ENCODE assay signal across 8 cellular contexts in genomic region chr17:39927101-39927927, GRCh38. TPM values are rescaled to one million over a fixed set of nuclear protein-coding genes. Genes with fewer than 3 reads are reported as not detected.
DNase-seq lines count a peak whose midpoint lies in the region; ATAC-seq and TF ChIP-seq lines count a peak whose summit lies in the region.

LRRC3C (plus strand) TSS chr17:39927732; CDS start chr17:39941524, 13,792 bp downstream.
ORMDL3 (minus strand) TSS chr17:39927601; CDS start chr17:39924203, 3,398 bp downstream.

- peak; percentile 69 to 72 for ATAC-seq in naive thymus-derived CD8-positive, alpha-beta T cell
- ATAC-seq in stimulated activated naive B cell treated with anti-CD40 and anti-IgM and Interleukin-4, amounts not matched to agents 10 μg/mL and 1 μg/mL and 100 μg/mL, for 72 hours (replicated peaks): peak; percentile 91 to 93

- H3K4me2 ChIP-seq in GM23248 (ENCODE audit: unreplicated experiment): peak within 1 kb of the TSS; percentile 91

- peak within 1 kb of the TSS; percentile 89 for H3K27ac Mint-ChIP-seq in activated T-helper 2 cell treated with anti-CD3 and anti-CD28 coated beads, Interferon-gamma antibody, Interleukin-2, Interleukin-4, amounts not matched to agents 10 μg/mL and 5 μg/mL and 100 μg/mL, durations not matched to agents 14 hours and 24 hours and 36 hours
- H3K27ac Mint-ChIP-seq in naive thymus-derived CD8-positive, alpha-beta T cell: peak within 1 kb of the TSS; percentile 93 to 98 (median 96)
- H3K27ac Mint-ChIP-seq in stimulated activated naive B cell treated with anti-CD40 and anti-IgM and Interleukin-4, amounts not matched to agents 10 μg/mL and 1 μg/mL and 100 μg/mL, for 72 hours: peak within 1 kb of the TSS; percentile 97

- no peaks in the 10 kb centered on the region for H3K9me3 ChIP-seq in GM23248 (ENCODE audit: low read depth)

- H3K9me3 Mint-ChIP-seq in activated T-helper 2 cell treated with anti-CD3 and anti-CD28 coated beads, Interferon-gamma antibody, Interleukin-2, Interleukin-4, amounts not matched to agents 10 μg/mL and 5 μg/mL and 100 μg/mL, durations not matched to agents 14 hours and 24 hours and 36 hours: no peaks in the 10 kb centered on the region
- H3K9me3 Mint-ChIP-seq in naive thymus-derived CD8-positive, alpha-beta T cell: no peaks in the 10 kb centered on the region
- H3K9me3 Mint-ChIP-seq in stimulated activated naive B cell treated with anti-CD40 and anti-IgM and Interleukin-4, amounts not matched to agents 10 μg/mL and 1 μg/mL and 100 μg/mL, for 72 hours: no peaks in the 10 kb centered on the region

- peak within 1 kb of the TSS; percentile 93 for H3K27ac ChIP-seq in GM23248

- H2AFZ ChIP-seq in GM23248: peak within 1 kb of the TSS; percentile 97

- 2% methylated on average over 33 to 72 of the region's 72 CpGs for whole genome bisulfite sequencing in GM23248 (ENCODE audit: low coverage in 1 of 2, low lambda C conversion rate in 2 of 2, missing lambda C conversion rate in 2 of 2), 2 experiments

- peaks cover 41% of the 10 kb centered on the region for H3K4me1 Mint-ChIP-seq in activated T-helper 2 cell treated with anti-CD3 and anti-CD28 coated beads, Interferon-gamma antibody, Interleukin-2, Interleukin-4, amounts not matched to agents 10 μg/mL and 5 μg/mL and 100 μg/mL, durations not matched to agents 14 hours and 24 hours and 36 hours (ENCODE audit: low read depth)
- peaks cover 24 to 55% (median 50%) of the 10 kb centered on the region in 4 donors for H3K4me1 Mint-ChIP-seq in naive thymus-derived CD8-positive, alpha-beta T cell
- peaks cover 45 to 62% of the 10 kb centered on the region in 2 donors for H3K4me1 Mint-ChIP-seq in stimulated activated naive B cell treated with anti-CD40 and anti-IgM and Interleukin-4, amounts not matched to agents 10 μg/mL and 1 μg/mL and 100 μg/mL, for 72 hours

- H3K4me3 ChIP-seq in GM23248: peak within 1 kb of the TSS; percentile 98
- peak within 1 kb of the TSS; percentile 79 for H3K4me3 ChIP-seq in LNCaP clone FGC (ENCODE audit: low read depth, low read length)
- H3K4me3 ChIP-seq in fibroblast of mammary gland (ENCODE audit: control insufficient read depth, low read depth, low read length): peak within 1 kb of the TSS; percentile 76

- no peaks in the 10 kb centered on the region for H4K20me1 ChIP-seq in GM23248 (ENCODE audit: insufficient read depth)

- H3K79me2 ChIP-seq in GM23248 (ENCODE audit: insufficient read depth): peaks cover 49% of the 10 kb centered on the region

- peaks cover 28% of the 10 kb centered on the region for H3K36me3 Mint-ChIP-seq in activated T-helper 2 cell treated with anti-CD3 and anti-CD28 coated beads, Interferon-gamma antibody, Interleukin-2, Interleukin-4, amounts not matched to agents 10 μg/mL and 5 μg/mL and 100 μg/mL, durations not matched to agents 14 hours and 24 hours and 36 hours (ENCODE audit: low read depth)
- H3K36me3 Mint-ChIP-seq in naive thymus-derived CD8-positive, alpha-beta T cell: peaks cover 0 to 22% (median 5%) of the 10 kb centered on the region in 3 donors
- peaks cover 15 to 21% of the 10 kb centered on the region in 2 donors for H3K36me3 Mint-ChIP-seq in stimulated activated naive B cell treated with anti-CD40 and anti-IgM and Interleukin-4, amounts not matched to agents 10 μg/mL and 1 μg/mL and 100 μg/mL, for 72 hours

- intact Hi-C loops in activated T-helper 2 cell treated with anti-CD3 and anti-CD28 coated beads, Interferon-gamma antibody, Interleukin-2, Interleukin-4, amounts not matched to agents 10 μg/mL and 5 μg/mL and 100 μg/mL, durations not matched to agents 14 hours and 24 hours and 36 hours (cut with micrococcal nuclease): loop anchor here (5.0 kb wide), 4 partner anchors 55 to 175 kb away; partner anchors contain the start of genes PSMD3 and ZPBP2

- no peak for TF ChIP-seq CTCF in LNCaP clone FGC (IDR thresholded peaks at IDR 0.05; ENCODE audit: control insufficient read depth, extremely low read depth, insufficient read depth)
- no peak for TF ChIP-seq CTCF in fibroblast of mammary gland (conservative IDR thresholded peaks at IDR 0.05; ENCODE audit: control insufficient read depth, insufficient read depth, low read depth, low read length)

- H3K27me3 Mint-ChIP-seq in activated T-helper 2 cell treated with anti-CD3 and anti-CD28 coated beads, Interferon-gamma antibody, Interleukin-2, Interleukin-4, amounts not matched to agents 10 μg/mL and 5 μg/mL and 100 μg/mL, durations not matched to agents 14 hours and 24 hours and 36 hours (ENCODE audit: low read depth): no peaks in the 10 kb centered on the region
- no peaks in the 10 kb centered on the region for H3K27me3 Mint-ChIP-seq in naive thymus-derived CD8-positive, alpha-beta T cell
- H3K27me3 Mint-ChIP-seq in stimulated activated naive B cell treated with anti-CD40 and anti-IgM and Interleukin-4, amounts not matched to agents 10 μg/mL and 1 μg/mL and 100 μg/mL, for 72 hours: no peaks in the 10 kb centered on the region

- POLR2A ChIA-PET in naive thymus-derived CD8-positive, alpha-beta T cell (lab: Charles Lee): interaction anchor here (0.6 to 4.8 kb wide), 33 partner anchors 10 to 1073 kb away, joined by 3 to 46 read pairs (median 4); partner anchors contain the start of genes GSDMA, GSDMB, IKZF3 and MED24

- peaks cover 55% of the 10 kb centered on the region for H3K4me1 ChIP-seq in GM23248 (ENCODE audit: insufficient read depth)

- peaks cover 31% of the 10 kb centered on the region for H3F3A ChIP-seq in GM23248 (ENCODE audit: insufficient read depth)

- in situ Hi-C loops in GM23248 (cut with MboI): no loop called here

- peaks cover 10% of the 10 kb centered on the region; the same call in 1 of the 2 replicates for H3K36me3 ChIP-seq in GM23248 (ENCODE audit: low read depth)

- peak within 1 kb of the TSS; percentile 93 for H3K9ac ChIP-seq in GM23248

- no peaks in the 10 kb centered on the region for H3K27me3 ChIP-seq in GM23248 (replicated peaks; ENCODE audit: insufficient read depth)

- peak; percentile 86 for DNase-seq in DMS79 treated with DMSO at 0.1 percent for 48 hours (lab: John Stamatoyannopoulos, UW)
- peak; percentile 96 for DNase-seq in GM23248
- DNase-seq in LNCaP clone FGC (ENCODE audit: low read depth): peak; percentile 83
- DNase-seq in RPMI8226: peak; percentile 94
- DNase-seq in activated T-helper 2 cell treated with anti-CD3 and anti-CD28 coated beads, Interferon-gamma antibody, Interleukin-2, Interleukin-4, amounts not matched to agents 10 μg/mL and 5 μg/mL and 100 μg/mL, durations not matched to agents 14 hours and 24 hours and 36 hours (ENCODE audit: low spot score): peak; percentile 89
- peak; percentile 90 for DNase-seq in fibroblast of mammary gland (ENCODE audit: low read depth)
- peak; percentile 85 to 93 (median 90) for DNase-seq in naive thymus-derived CD8-positive, alpha-beta T cell
- DNase-seq in stimulated activated naive B cell treated with anti-CD40 and anti-IgM and Interleukin-4, amounts not matched to agents 10 μg/mL and 1 μg/mL and 100 μg/mL, for 72 hours: peak; percentile 88

- peak within 1 kb of the TSS; percentile 86 for H3K4me3 Mint-ChIP-seq in activated T-helper 2 cell treated with anti-CD3 and anti-CD28 coated beads, Interferon-gamma antibody, Interleukin-2, Interleukin-4, amounts not matched to agents 10 μg/mL and 5 μg/mL and 100 μg/mL, durations not matched to agents 14 hours and 24 hours and 36 hours (ENCODE audit: low read depth)
- H3K4me3 Mint-ChIP-seq in naive thymus-derived CD8-positive, alpha-beta T cell: peak within 1 kb of the TSS; percentile 87 to 99 (median 92)
- peak within 1 kb of the TSS; percentile 88 to 97 for H3K4me3 Mint-ChIP-seq in stimulated activated naive B cell treated with anti-CD40 and anti-IgM and Interleukin-4, amounts not matched to agents 10 μg/mL and 1 μg/mL and 100 μg/mL, for 72 hours

- no peaks in the 10 kb centered on the region for H3K9me2 ChIP-seq in GM23248 (ENCODE audit: insufficient read depth)

RNA-seq across cellular contexts. Expression of gene LRRC3C, which starts in this region (rescaled TPM):
- total RNA-seq in GM23248 (2014; rRNA removed; shearing (Covaris generic)): not detected in 2 replicates
- polyA plus RNA-seq in GM23248 (2016; fragmentation: Nextera tagmentation; extraction: Ambion mirVana): not detected in 2 replicates
- total RNA-seq in activated T-helper 2 cell treated with anti-CD3 and anti-CD28 coated beads, Interferon-gamma antibody, Interleukin-2, Interleukin-4, amounts not matched to agents 10 μg/mL and 5 μg/mL and 100 μg/mL, durations not matched to agents 14 hours and 24 hours and 36 hours: not detected in 2 replicates
- under 1 TPM in 1 of 2 experiments, not detected in 1; 0.44 TPM for total RNA-seq in naive thymus-derived CD8-positive, alpha-beta T cell
- polyA plus RNA-seq in naive thymus-derived CD8-positive, alpha-beta T cell: not detected

RNA-seq across cellular contexts. Expression of gene ORMDL3, which starts in this region (rescaled TPM):
- 60.4 and 66.0 TPM in 2 replicates for total RNA-seq in GM23248 (2014; rRNA removed; shearing (Covaris generic))
- polyA plus RNA-seq in GM23248 (2016; fragmentation: Nextera tagmentation; extraction: Ambion mirVana): 12.0 and 13.2 TPM in 2 replicates
- total RNA-seq in activated T-helper 2 cell treated with anti-CD3 and anti-CD28 coated beads, Interferon-gamma antibody, Interleukin-2, Interleukin-4, amounts not matched to agents 10 μg/mL and 5 μg/mL and 100 μg/mL, durations not matched to agents 14 hours and 24 hours and 36 hours: 66.1 and 74.3 TPM in 2 replicates
- total RNA-seq in naive thymus-derived CD8-positive, alpha-beta T cell: 100 to 1,000 TPM; 178 to 192 TPM
- polyA plus RNA-seq in naive thymus-derived CD8-positive, alpha-beta T cell: 100 to 1,000 TPM; 100 to 335 (median 249) TPM

Comparison
In these comparisons a context has a peak if more than half of its experiments do, and no peak if none do; other contexts are left out.
1. Peak in every context shown above with its lines: DNase-seq, ATAC-seq, H3K4me3 ChIP-seq and H3K27ac ChIP-seq.